ENCODE assay signal across 1 cellular context in the genomic region with DNA sequence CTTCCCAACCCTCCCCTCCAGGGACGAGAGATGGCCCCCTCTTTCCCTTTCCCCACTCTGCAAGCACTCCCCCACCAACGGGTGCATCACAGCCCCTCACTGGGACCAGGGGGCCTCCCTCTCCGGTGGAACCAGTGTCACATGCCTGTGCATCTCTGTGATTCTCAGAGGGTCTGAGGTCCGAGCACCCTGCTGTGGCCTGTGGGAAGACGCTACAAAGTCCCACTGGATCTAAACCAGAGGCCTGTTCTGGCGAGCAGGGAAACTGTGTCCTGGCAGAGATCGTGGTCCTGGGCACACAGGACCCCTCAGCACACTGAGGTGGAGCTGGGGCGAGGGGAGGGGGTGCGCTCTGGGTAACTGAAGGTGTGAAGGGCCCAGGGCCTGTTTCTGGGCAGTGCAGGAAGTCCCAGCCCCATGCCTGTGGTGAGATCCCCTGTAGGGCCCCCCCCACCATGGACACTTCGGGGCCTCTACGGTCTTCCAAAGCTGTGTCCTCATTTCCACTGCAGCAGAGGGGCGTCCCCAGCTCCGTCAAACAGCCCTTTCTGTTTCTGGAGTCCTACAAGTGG.
TF ChIP-seq lines count a peak whose summit lies in the region.

No MANE protein-coding gene starts in this region.

TF ChIP-seq in HepG2, 621 proteins besides CTCF, POLR2A, EP300 and RAD21 (continued from another document and continues in another):
- TF ChIP-seq PRPF4 (IDR thresholded peaks at IDR 0.05; ENCODE audit: low read depth, low read length, poor library complexity, severe bottlenecking) (no peak), ZNF260 (CRISPR knock-in tag; IDR thresholded peaks at IDR 0.05; ENCODE audit: borderline replicate concordance, low read depth) (no peak), TBP (CRISPR knock-in tag; IDR thresholded peaks at IDR 0.05) (no peak), MIER2 (CRISPR knock-in tag; IDR thresholded peaks at IDR 0.05) (no peak), SIN3A (IDR thresholded peaks at IDR 0.05; ENCODE audit: borderline replicate concordance, low read depth, low read length) (no peak), ZNF747 (CRISPR knock-in tag; IDR thresholded peaks at IDR 0.05; ENCODE audit: borderline replicate concordance) (no peak), ZNF660 (CRISPR knock-in tag; IDR thresholded peaks at IDR 0.05; ENCODE audit: borderline replicate concordance, low read depth) (no peak), SALL1 (CRISPR knock-in tag; IDR thresholded peaks at IDR 0.05) (0 out of 2 replicates have a peak, but pooled peaks have one; percentile 10), DR1 (CRISPR knock-in tag; IDR thresholded peaks at IDR 0.05) (no peak), ATF7 (IDR thresholded peaks at IDR 0.05) (no peak), ATF7 (CRISPR knock-in tag; IDR thresholded peaks at IDR 0.05) (no peak), CEBPB (IDR thresholded peaks at IDR 0.05; ENCODE audit: borderline replicate concordance, low read depth, low read length) (no peak), NR3C1 (CRISPR knock-in tag; IDR thresholded peaks at IDR 0.05) (no peak), ZNF550 (CRISPR knock-in tag; IDR thresholded peaks at IDR 0.05; ENCODE audit: borderline replicate concordance) (no peak), CHD2 (IDR thresholded peaks at IDR 0.05; ENCODE audit: low read depth, low read length) (no peak), SP5 (CRISPR knock-in tag; IDR thresholded peaks at IDR 0.05; ENCODE audit: borderline replicate concordance, low read depth) (no peak), CBX5 (CRISPR knock-in tag; IDR thresholded peaks at IDR 0.05; ENCODE audit: borderline replicate concordance) (0 out of 2 replicates have a peak, but pooled peaks have one; percentile 7), ZNF777 (CRISPR knock-in tag; IDR thresholded peaks at IDR 0.05) (no peak), ZNF121 (CRISPR knock-in tag; IDR thresholded peaks at IDR 0.05) (no peak), ZNF468 (CRISPR knock-in tag; IDR thresholded peaks at IDR 0.05) (no peak), ZNF33A (CRISPR knock-in tag; IDR thresholded peaks at IDR 0.05; ENCODE audit: borderline replicate concordance) (no peak), SMYD3 (CRISPR knock-in tag; IDR thresholded peaks at IDR 0.05) (no peak), MBNL3 (CRISPR knock-in tag; conservative IDR thresholded peaks at IDR 0.05) (no peak), ZNF296 (CRISPR knock-in tag; conservative IDR thresholded peaks at IDR 0.05) (no peak), GABPB1 (CRISPR knock-in tag; IDR thresholded peaks at IDR 0.05) (no peak), ZNF878 (CRISPR knock-in tag; IDR thresholded peaks at IDR 0.05) (no peak), ELF4 (CRISPR knock-in tag; IDR thresholded peaks at IDR 0.05; ENCODE audit: borderline replicate concordance) (no peak), PCBP2 (optimal IDR thresholded peaks at IDR 0.05; ENCODE audit: low read depth, low read length, poor library complexity, severe bottlenecking) (no peak), ZNF230 (CRISPR knock-in tag; IDR thresholded peaks at IDR 0.05) (no peak), ZZZ3 (CRISPR knock-in tag; IDR thresholded peaks at IDR 0.05; ENCODE audit: borderline replicate concordance) (no peak), CREB1 (IDR thresholded peaks at IDR 0.05) (no peak), CREB1 (CRISPR knock-in tag; IDR thresholded peaks at IDR 0.05) (no peak), ATF7-NPFF (CRISPR knock-in tag; IDR thresholded peaks at IDR 0.05; ENCODE audit: low read depth) (no peak), RBFOX2 (IDR thresholded peaks at IDR 0.05; ENCODE audit: low read depth, low read length) (peak; percentile 4; the same call in 1 of the 2 replicates), SIN3B (IDR thresholded peaks at IDR 0.05; ENCODE audit: low read length) (no peak), ZNF337 (CRISPR knock-in tag; IDR thresholded peaks at IDR 0.05; ENCODE audit: borderline replicate concordance, low read depth) (no peak), STAT5B (CRISPR knock-in tag; IDR thresholded peaks at IDR 0.05) (no peak), EEA1 (CRISPR knock-in tag; IDR thresholded peaks at IDR 0.05; ENCODE audit: borderline replicate concordance) (no peak), KLF16 (CRISPR knock-in tag; IDR thresholded peaks at IDR 0.05) (no peak), HMGA1 (CRISPR knock-in tag; conservative IDR thresholded peaks at IDR 0.05) (no peak), ZNF776 (CRISPR knock-in tag; IDR thresholded peaks at IDR 0.05) (no peak), MLLT10 (CRISPR knock-in tag; IDR thresholded peaks at IDR 0.05) (no peak), SIX1 (CRISPR knock-in tag; IDR thresholded peaks at IDR 0.05; ENCODE audit: borderline replicate concordance) (no peak), NFIC (IDR thresholded peaks at IDR 0.05; ENCODE audit: low read length) (no peak), MIXL1 (CRISPR knock-in tag; IDR thresholded peaks at IDR 0.05) (no peak), ZNF205 (CRISPR knock-in tag; IDR thresholded peaks at IDR 0.05) (no peak)
- TF ChIP-seq, protein P1, sequence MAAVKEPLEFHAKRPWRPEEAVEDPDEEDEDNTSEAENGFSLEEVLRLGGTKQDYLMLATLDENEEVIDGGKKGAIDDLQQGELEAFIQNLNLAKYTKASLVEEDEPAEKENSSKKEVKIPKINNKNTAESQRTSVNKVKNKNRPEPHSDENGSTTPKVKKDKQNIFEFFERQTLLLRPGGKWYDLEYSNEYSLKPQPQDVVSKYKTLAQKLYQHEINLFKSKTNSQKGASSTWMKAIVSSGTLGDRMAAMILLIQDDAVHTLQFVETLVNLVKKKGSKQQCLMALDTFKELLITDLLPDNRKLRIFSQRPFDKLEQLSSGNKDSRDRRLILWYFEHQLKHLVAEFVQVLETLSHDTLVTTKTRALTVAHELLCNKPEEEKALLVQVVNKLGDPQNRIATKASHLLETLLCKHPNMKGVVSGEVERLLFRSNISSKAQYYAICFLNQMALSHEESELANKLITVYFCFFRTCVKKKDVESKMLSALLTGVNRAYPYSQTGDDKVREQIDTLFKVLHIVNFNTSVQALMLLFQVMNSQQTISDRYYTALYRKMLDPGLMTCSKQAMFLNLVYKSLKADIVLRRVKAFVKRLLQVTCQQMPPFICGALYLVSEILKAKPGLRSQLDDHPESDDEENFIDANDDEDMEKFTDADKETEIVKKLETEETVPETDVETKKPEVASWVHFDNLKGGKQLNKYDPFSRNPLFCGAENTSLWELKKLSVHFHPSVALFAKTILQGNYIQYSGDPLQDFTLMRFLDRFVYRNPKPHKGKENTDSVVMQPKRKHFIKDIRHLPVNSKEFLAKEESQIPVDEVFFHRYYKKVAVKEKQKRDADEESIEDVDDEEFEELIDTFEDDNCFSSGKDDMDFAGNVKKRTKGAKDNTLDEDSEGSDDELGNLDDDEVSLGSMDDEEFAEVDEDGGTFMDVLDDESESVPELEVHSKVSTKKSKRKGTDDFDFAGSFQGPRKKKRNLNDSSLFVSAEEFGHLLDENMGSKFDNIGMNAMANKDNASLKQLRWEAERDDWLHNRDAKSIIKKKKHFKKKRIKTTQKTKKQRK (IDR thresholded peaks at IDR 0.05; ENCODE audit: low read length), result no peak
- TF ChIP-seq, protein P2, sequence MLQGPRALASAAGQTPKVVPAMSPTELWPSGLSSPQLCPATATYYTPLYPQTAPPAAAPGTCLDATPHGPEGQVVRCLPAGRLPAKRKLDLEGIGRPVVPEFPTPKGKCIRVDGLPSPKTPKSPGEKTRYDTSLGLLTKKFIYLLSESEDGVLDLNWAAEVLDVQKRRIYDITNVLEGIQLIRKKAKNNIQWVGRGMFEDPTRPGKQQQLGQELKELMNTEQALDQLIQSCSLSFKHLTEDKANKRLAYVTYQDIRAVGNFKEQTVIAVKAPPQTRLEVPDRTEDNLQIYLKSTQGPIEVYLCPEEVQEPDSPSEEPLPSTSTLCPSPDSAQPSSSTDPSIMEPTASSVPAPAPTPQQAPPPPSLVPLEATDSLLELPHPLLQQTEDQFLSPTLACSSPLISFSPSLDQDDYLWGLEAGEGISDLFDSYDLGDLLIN (CRISPR knock-in tag; IDR thresholded peaks at IDR 0.05; ENCODE audit: borderline replicate concordance), result no peak
- TF ChIP-seq, protein P3, sequence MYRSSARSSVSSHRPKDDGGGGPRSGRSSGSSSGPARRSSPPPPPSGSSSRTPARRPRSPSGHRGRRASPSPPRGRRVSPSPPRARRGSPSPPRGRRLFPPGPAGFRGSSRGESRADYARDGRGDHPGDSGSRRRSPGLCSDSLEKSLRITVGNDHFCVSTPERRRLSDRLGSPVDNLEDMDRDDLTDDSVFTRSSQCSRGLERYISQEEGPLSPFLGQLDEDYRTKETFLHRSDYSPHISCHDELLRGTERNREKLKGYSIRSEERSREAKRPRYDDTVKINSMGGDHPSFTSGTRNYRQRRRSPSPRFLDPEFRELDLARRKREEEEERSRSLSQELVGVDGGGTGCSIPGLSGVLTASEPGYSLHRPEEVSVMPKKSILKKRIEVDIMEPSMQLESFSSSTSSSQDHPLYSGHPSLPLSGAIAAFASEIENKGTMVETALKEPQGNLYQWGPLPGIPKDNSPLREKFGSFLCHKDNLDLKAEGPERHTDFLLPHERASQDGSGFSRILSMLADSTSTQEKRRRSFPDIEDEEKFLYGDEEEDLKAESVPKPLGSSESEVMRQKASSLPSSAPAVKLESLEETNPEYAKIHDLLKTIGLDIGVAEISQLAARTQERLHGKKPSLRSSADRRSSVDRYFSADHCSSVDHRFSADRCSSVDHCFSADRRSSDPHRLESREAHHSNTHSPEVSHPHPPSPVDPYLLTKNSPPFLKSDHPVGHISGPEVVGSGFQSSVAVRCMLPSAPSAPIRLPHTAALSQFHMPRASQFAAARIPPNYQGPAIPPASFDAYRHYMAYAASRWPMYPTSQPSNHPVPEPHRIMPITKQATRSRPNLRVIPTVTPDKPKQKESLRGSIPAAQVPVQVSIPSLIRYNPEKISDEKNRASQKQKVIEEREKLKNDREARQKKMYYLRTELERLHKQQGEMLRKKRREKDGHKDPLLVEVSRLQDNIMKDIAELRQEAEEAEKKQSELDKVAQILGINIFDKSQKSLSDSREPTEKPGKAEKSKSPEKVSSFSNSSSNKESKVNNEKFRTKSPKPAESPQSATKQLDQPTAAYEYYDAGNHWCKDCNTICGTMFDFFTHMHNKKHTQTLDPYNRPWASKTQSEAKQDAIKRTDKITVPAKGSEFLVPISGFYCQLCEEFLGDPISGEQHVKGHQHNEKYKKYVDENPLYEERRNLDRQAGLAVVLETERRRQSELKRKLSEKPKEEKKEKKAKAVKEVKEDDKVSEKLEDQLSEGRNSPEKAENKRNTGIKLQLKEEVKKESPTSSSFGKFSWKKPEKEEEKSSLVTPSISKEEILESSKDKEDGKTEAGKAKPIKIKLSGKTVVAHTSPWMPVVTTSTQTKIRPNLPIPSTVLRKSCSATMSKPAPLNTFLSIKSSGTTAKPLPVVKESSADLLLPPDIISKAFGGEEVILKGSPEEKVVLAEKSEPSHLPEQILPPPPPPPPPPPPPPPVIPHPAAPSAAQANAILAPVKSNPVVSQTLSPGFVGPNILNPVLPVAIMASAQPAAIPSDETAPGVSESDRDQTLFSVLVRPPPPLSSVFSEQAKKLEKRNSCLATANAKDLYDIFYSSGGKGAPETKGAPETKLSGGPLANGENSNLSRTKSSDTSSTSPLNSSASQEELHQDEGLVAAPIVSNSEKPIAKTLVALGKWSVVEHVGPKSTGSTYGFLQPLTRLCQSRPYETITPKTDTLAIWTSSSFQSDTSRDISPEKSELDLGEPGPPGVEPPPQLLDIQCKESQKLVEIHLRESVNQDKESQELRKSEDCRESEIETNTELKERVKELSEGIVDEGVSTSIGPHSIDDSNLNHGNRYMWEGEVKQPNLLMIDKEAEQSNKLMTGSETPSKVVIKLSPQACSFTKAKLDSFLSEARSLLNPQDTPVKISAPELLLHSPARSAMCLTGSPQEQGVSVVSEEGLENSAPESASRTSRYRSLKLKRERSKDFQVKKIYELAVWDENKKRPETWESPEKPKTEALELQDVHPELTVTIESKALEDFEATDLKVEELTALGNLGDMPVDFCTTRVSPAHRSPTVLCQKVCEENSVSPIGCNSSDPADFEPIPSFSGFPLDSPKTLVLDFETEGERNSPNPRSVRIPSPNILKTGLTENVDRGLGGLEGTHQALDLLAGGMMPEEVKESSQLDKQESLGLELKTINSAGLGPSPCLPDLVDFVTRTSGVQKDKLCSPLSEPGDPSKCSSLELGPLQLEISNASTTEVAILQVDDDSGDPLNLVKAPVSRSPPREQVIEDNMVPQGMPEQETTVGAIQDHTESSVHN (CRISPR knock-in tag; IDR thresholded peaks at IDR 0.05), result no peak; the same call in 1 of the 2 replicates
- TF ChIP-seq, protein P4, sequence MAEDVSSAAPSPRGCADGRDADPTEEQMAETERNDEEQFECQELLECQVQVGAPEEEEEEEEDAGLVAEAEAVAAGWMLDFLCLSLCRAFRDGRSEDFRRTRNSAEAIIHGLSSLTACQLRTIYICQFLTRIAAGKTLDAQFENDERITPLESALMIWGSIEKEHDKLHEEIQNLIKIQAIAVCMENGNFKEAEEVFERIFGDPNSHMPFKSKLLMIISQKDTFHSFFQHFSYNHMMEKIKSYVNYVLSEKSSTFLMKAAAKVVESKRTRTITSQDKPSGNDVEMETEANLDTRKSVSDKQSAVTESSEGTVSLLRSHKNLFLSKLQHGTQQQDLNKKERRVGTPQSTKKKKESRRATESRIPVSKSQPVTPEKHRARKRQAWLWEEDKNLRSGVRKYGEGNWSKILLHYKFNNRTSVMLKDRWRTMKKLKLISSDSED (CRISPR knock-in tag; IDR thresholded peaks at IDR 0.05), result 0 out of 2 replicates have a peak, but pooled peaks have one; percentile 3
- TF ChIP-seq, protein P5, sequence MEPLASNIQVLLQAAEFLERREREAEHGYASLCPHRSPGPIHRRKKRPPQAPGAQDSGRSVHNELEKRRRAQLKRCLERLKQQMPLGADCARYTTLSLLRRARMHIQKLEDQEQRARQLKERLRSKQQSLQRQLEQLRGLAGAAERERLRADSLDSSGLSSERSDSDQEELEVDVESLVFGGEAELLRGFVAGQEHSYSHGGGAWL (CRISPR knock-in tag; IDR thresholded peaks at IDR 0.05), result no peak
- TF ChIP-seq, protein P6, sequence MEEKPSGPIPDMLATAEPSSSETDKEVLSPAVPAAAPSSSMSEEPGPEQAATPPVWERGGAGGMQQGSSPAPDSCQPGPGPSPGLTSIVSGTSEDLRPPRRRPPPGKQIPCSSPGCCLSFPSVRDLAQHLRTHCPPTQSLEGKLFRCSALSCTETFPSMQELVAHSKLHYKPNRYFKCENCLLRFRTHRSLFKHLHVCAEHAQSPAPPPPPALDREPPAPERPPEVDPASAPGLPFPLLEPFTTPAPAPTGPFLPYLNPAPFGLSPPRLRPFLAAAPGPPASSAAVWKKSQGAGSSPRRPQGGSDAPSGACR (CRISPR knock-in tag; IDR thresholded peaks at IDR 0.05), result no peak
- TF ChIP-seq, protein P7, sequence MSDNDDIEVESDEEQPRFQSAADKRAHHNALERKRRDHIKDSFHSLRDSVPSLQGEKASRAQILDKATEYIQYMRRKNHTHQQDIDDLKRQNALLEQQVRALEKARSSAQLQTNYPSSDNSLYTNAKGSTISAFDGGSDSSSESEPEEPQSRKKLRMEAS (IDR thresholded peaks at IDR 0.05), result no peak
